23 cellular contexts compared by ENCODE assay signal in genomic region chr14:23916446-23916845, GRCh38. TPM values are rescaled to one million over a fixed set of nuclear protein-coding genes. Genes with fewer than 3 reads are reported as not detected.
A peak's percentile ranks its signal among the peaks of the same experiment; 100 is the strongest.
DNase-seq lines count a peak whose midpoint lies in the region; ATAC-seq, FAIRE-seq and TF ChIP-seq lines count a peak whose summit lies in the region.
"Had no signal": no experiment of that assay in that cellular context is flagged by ENCODE, and none has a peak within 500 bp of the region (broad histone marks: within the 10 kb centered on the region; RNA-seq: fewer than 3 reads in every experiment).

No MANE protein-coding gene starts in this region.

- intact Hi-C loops in left ventricle myocardium superior (cut with micrococcal nuclease) (no loop called here), posterior vena cava (cut with DNase I) (no loop called here)

- H3K36me3 Mint-ChIP-seq in brain: no peaks in the 10 kb centered on the region
- no peaks in the 10 kb centered on the region for H3K36me3 Mint-ChIP-seq in type B pancreatic cell

- FAIRE-seq in RCC 7860 (lab: Jason Lieb, UNC): no peak
- FAIRE-seq: A549, D721Med had no signal

- H3K4me3 Mint-ChIP-seq in brain (no peak overlapping the region), type B pancreatic cell (no peak overlapping the region)

- H3K9me3 Mint-ChIP-seq in brain: peaks cover under 1 to 14% (median 8%) of the 10 kb centered on the region in 5 experiments
- no peaks in the 10 kb centered on the region for H3K9me3 Mint-ChIP-seq in type B pancreatic cell

- no peak for TF ChIP-seq CTCF in brain (conservative IDR thresholded peaks at IDR 0.05)
- TF ChIP-seq CTCF in type B pancreatic cell (conservative IDR thresholded peaks at IDR 0.05): no peak

- ATAC-seq in left ventricle myocardium superior: peak; percentile 55
- ATAC-seq: A549 had no signal

- H3K27me3 Mint-ChIP-seq in brain (peaks cover 5% of the 10 kb centered on the region), type B pancreatic cell (peaks cover 6% of the 10 kb centered on the region)

- peak overlapping the region in 3 of 5 experiments; percentile 32 to 58 (median 35) for H3K27ac Mint-ChIP-seq in brain
- H3K27ac Mint-ChIP-seq in type B pancreatic cell: no peak overlapping the region

- H3K4me1 Mint-ChIP-seq in brain: peaks cover 5% of the 10 kb centered on the region
- H3K4me1 Mint-ChIP-seq in type B pancreatic cell (ENCODE audit: unreplicated experiment): no peaks in the 10 kb centered on the region

- DNase-seq in left ventricle myocardium superior: no peak
- DNase-seq in posterior vena cava (ENCODE audit: low spot score): peak; percentile 68
- DNase-seq in type B pancreatic cell (ENCODE audit: extremely low spot score, unreplicated experiment): peak; percentile 0
- DNase-seq in SK-N-DZ (ENCODE audit: low spot score): no peak
- no peak for DNase-seq in kidney glomerular epithelial cell (lab: John Stamatoyannopoulos, UW)
- DNase-seq in RCC 7860 (ENCODE audit: low spot score): no peak
- DNase-seq in NCI-H2171 treated with DMSO at 0.1 percent for 48 hours (lab: John Stamatoyannopoulos, UW): no peak
- DNase-seq: BE2C, DMS53, EL, GF-D8, Karpas-422, MV-4-11, NCI-H1694, NCI-H2081, NCI-H2171, NCI-H524 treated with DMSO at 0.1 percent for 48 hours, NCI-H82, OCI-M1, SHP77 had no signal

RNA-seq across cellular contexts. Expression of gene DHRS4, which starts 37.1 kb away (rescaled TPM):
- 29.5 TPM for polyA plus RNA-seq in brain (ENCODE audit: insufficient read depth, low read depth, low replicate concordance)
- total RNA-seq in left ventricle myocardium superior (26.9 TPM), posterior vena cava (10 to 100 TPM; 15.4 to 16.9 TPM), type B pancreatic cell (ENCODE audit: low replicate concordance) (18.8 and 19.7 TPM in 2 replicates)
- 10.4 and 10.7 TPM in 2 replicates for polyA plus RNA-seq in SK-N-DZ (2014; cell fraction: cytosol; rRNA removed)
- polyA plus RNA-seq in SK-N-DZ (2014; cell fraction: nucleus; rRNA removed): 2.7 and 5.5 TPM in 2 replicates

Comparison
In these comparisons a context has a peak if more than half of its experiments do, and no peak if none do; other contexts are left out.
1. DNase-seq: peak in posterior vena cava (single experiment) and type B pancreatic cell (single experiment); none in left ventricle myocardium superior (single experiment), SK-N-DZ (single experiment), kidney glomerular epithelial cell (single experiment), RCC 7860 (single experiment) and NCI-H2171 treated with DMSO at 0.1 percent for 48 hours (single experiment).